17 cellular contexts compared by ENCODE assay signal in the genomic region with DNA sequence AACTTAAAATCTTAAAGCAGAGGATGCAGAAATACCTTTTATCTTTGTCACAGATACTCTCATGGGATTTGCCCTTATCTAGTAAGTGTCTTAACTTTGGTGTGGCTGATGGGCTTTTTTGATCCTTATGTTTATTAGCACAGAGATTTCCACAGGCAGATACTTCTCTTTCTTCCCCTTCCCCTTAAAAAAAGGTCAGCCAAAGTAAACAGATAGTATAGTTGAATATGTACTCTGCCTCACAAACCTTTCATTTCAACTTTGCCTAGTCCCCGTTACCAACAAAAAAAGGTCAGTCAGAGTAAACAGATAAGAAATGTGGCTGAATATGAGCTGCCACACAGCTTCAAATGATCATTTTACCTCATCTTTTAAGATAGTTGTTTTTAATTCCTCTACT. TPM values are rescaled to one million over a fixed set of nuclear protein-coding genes. Genes with fewer than 3 reads are reported as not detected.
A peak's percentile ranks its signal among the peaks of the same experiment; 100 is the strongest.
DNase-seq lines count a peak whose midpoint lies in the region; ATAC-seq, FAIRE-seq and TF ChIP-seq lines count a peak whose summit lies in the region.
"Had no signal": no experiment of that assay in that cellular context is flagged by ENCODE, and none has a peak within 500 bp of the region (broad histone marks: within the 10 kb centered on the region; RNA-seq: fewer than 3 reads in every experiment).

No MANE protein-coding gene starts in this region.

- no peak overlapping the region for H3K4me3 ChIP-seq in HepG2 (replicated peaks in 1 of 3; ENCODE audit: insufficient read depth in 1 of 3, low read depth in 2 of 3, low read length in 3 of 3)
- H3K4me3 ChIP-seq in right lobe of liver, result no peak overlapping the region
- H3K4me3 ChIP-seq in K562, result no peak overlapping the region
- no peak overlapping the region for H3K4me3 ChIP-seq in right cardiac atrium (ENCODE audit: low read length)

- ATAC-seq in HepG2, result peak; percentile 79
- ATAC-seq in right lobe of liver, result no peak
- ATAC-seq in K562, result no peak
- ATAC-seq in stimulated activated naive B cell treated with anti-CD40 and anti-IgM and Interleukin-4, amounts not matched to agents 10 μg/mL and 1 μg/mL and 100 μg/mL, for 72 hours (replicated peaks), result no peak
- ATAC-seq in right cardiac atrium, result no peak
- ATAC-seq in stimulated activated effector memory CD8-positive, alpha-beta T cell treated with anti-CD3 and anti-CD28 coated beads, Interleukin-12 subunit alpha, Interleukin-12 subunit beta, amount 100 ng/mL, for 72 hours, result no peak

- H2AFZ ChIP-seq in HepG2 (ENCODE audit: low read length) (no peak overlapping the region), K562 (ENCODE audit: low read depth, low read length) (no peak overlapping the region)

- H3K9me3 ChIP-seq in HepG2 (ENCODE audit: low read length) (no peaks in the 10 kb centered on the region), right lobe of liver (no peaks in the 10 kb centered on the region), K562 (replicated peaks; ENCODE audit: control insufficient read depth, insufficient read depth, low read depth, low read length) (no peaks in the 10 kb centered on the region), right cardiac atrium (ENCODE audit: control insufficient read depth, low read length) (no peaks in the 10 kb centered on the region)

- H3K9me3 Mint-ChIP-seq in stimulated activated naive B cell treated with anti-CD40 and anti-IgM and Interleukin-4, amounts not matched to agents 10 μg/mL and 1 μg/mL and 100 μg/mL, for 72 hours, result no peaks in the 10 kb centered on the region
- H3K9me3 Mint-ChIP-seq in stimulated activated effector memory CD8-positive, alpha-beta T cell treated with anti-CD3 and anti-CD28 coated beads, Interleukin-12 subunit alpha, Interleukin-12 subunit beta, amount 100 ng/mL, for 72 hours, result no peaks in the 10 kb centered on the region
- H3K9me3 Mint-ChIP-seq: CD4-positive, CD25-positive, alpha-beta regulatory T cell had no signal

- no peak overlapping the region for H3K9ac ChIP-seq in HepG2 (ENCODE audit: insufficient read depth, low read depth, low read length)
- H3K9ac ChIP-seq in K562 (ENCODE audit: insufficient read depth in 1 of 2, low read depth in 2 of 2, low read length in 2 of 2), result no peak overlapping the region

- TF ChIP-seq CTCF in HepG2 (CRISPR knock-in tag; IDR thresholded peaks at IDR 0.05) (no peak), right lobe of liver (IDR thresholded peaks at IDR 0.05) (no peak), K562 (IDR thresholded peaks at IDR 0.05 in 2 of 3, conservative IDR thresholded peaks at IDR 0.05 in 1 of 3; ENCODE audit: insufficient read depth in 2 of 3, low read depth in 1 of 3, low read length in 3 of 3) (no peak)

- TF ChIP-seq EP300 in HepG2 (IDR thresholded peaks at IDR 0.05; ENCODE audit: low read depth in 2 of 2, low read length in 2 of 2) (peak in 1 of 2 experiments; percentile 64; a peak in 2 of 4 replicates), HepG2 (CRISPR knock-in tag; IDR thresholded peaks at IDR 0.05; ENCODE audit: borderline replicate concordance) (no peak), K562 (IDR thresholded peaks at IDR 0.05; ENCODE audit: low read length) (no peak)

- H3K79me2 ChIP-seq in HepG2 (ENCODE audit: insufficient read depth, low read length), result no peaks in the 10 kb centered on the region
- no peaks in the 10 kb centered on the region for H3K79me2 ChIP-seq in K562 (ENCODE audit: control insufficient read depth, insufficient read depth, low read length)

- FAIRE-seq in HepG2 (lab: Jason Lieb, UNC) (peak; percentile 66), K562 (lab: Jason Lieb, UNC) (no peak)
- FAIRE-seq: G401.6, GM19239 had no signal

- WGBS in HepG2 (ENCODE audit: low lambda C conversion rate), result 0% methylated on average over 1 of the region's 1 CpG
- 55% methylated on average over 1 of the region's 1 CpG for WGBS in right lobe of liver (ENCODE audit: insufficient coverage, low coverage, low lambda C conversion rate, missing lambda C conversion rate)
- WGBS in K562 (ENCODE audit: insufficient coverage, low coverage, missing lambda C conversion rate), result 0% methylated on average over 1 of the region's 1 CpG
- 33% methylated on average over 1 of the region's 1 CpG for WGBS in right cardiac atrium

- H4K20me1 ChIP-seq in HepG2 (ENCODE audit: insufficient read depth, low read length) (peaks cover 3% of the 10 kb centered on the region; the same call in 1 of the 2 replicates), K562 (replicated peaks; ENCODE audit: control insufficient read depth, insufficient read depth, low read length) (no peaks in the 10 kb centered on the region)

- no peak overlapping the region for H3K4me2 ChIP-seq in HepG2 (ENCODE audit: low read depth, low read length)
- no peak overlapping the region for H3K4me2 ChIP-seq in K562 (ENCODE audit: insufficient read depth, low read length)

- H3K27me3 Mint-ChIP-seq in stimulated activated naive B cell treated with anti-CD40 and anti-IgM and Interleukin-4, amounts not matched to agents 10 μg/mL and 1 μg/mL and 100 μg/mL, for 72 hours, result no peaks in the 10 kb centered on the region
- H3K27me3 Mint-ChIP-seq: CD4-positive, CD25-positive, alpha-beta regulatory T cell had no signal

- CTCF ChIA-PET in HepG2 (lab: Yijun Ruan, JAX; ENCODE audit: low intra/inter-chr PET ratio, low total read pairs) (no interaction called here), K562 (lab: Yijun Ruan, JAX; ENCODE audit: low intra/inter-chr PET ratio) (no interaction called here)

- DNase-seq in HepG2 (ENCODE audit: low spot score), result peak; percentile 87
- no peak for DNase-seq in right lobe of liver
- DNase-seq in NCI-H748 (lab: John Stamatoyannopoulos, UW; ENCODE audit: unreplicated experiment), result peak; percentile 70
- no peak for DNase-seq in K562 (ENCODE audit: extremely low read depth in 1 of 4, low spot score in 3 of 4)
- no peak for DNase-seq in stimulated activated naive B cell treated with anti-CD40 and anti-IgM and Interleukin-4, amounts not matched to agents 10 μg/mL and 1 μg/mL and 100 μg/mL, for 72 hours
- no peak for DNase-seq in right cardiac atrium
- no peak for DNase-seq in stimulated activated effector memory CD8-positive, alpha-beta T cell treated with anti-CD3 and anti-CD28 coated beads, Interleukin-12 subunit alpha, Interleukin-12 subunit beta, amount 100 ng/mL, for 72 hours (ENCODE audit: low spot score in 2 of 2)
- DNase-seq: ACHN; CD4-positive, CD25-positive, alpha-beta regulatory T cell; DMS79; HCEC 1CT; NCI-H1048; NCI-H187; NCI-H510A treated with DMSO at 0.1 percent for 48 hours had no signal

- intact Hi-C loops in HepG2 (cut with micrococcal nuclease; ENCODE audit: unreplicated experiment) (no loop called here), right lobe of liver (cut with DNase I) (no loop called here), K562 (cut with micrococcal nuclease) (no loop called here), right cardiac atrium (cut with DNase I) (no loop called here)

- H3K4me1 Mint-ChIP-seq in stimulated activated naive B cell treated with anti-CD40 and anti-IgM and Interleukin-4, amounts not matched to agents 10 μg/mL and 1 μg/mL and 100 μg/mL, for 72 hours, result peaks cover 10 to 34% of the 10 kb centered on the region in 2 donors
- no peaks in the 10 kb centered on the region for H3K4me1 Mint-ChIP-seq in stimulated activated effector memory CD8-positive, alpha-beta T cell treated with anti-CD3 and anti-CD28 coated beads, Interleukin-12 subunit alpha, Interleukin-12 subunit beta, amount 100 ng/mL, for 72 hours

- H3K4me3 Mint-ChIP-seq in stimulated activated naive B cell treated with anti-CD40 and anti-IgM and Interleukin-4, amounts not matched to agents 10 μg/mL and 1 μg/mL and 100 μg/mL, for 72 hours, result no peak overlapping the region
- no peak overlapping the region for H3K4me3 Mint-ChIP-seq in stimulated activated effector memory CD8-positive, alpha-beta T cell treated with anti-CD3 and anti-CD28 coated beads, Interleukin-12 subunit alpha, Interleukin-12 subunit beta, amount 100 ng/mL, for 72 hours
- H3K4me3 Mint-ChIP-seq: CD4-positive, CD25-positive, alpha-beta regulatory T cell had no signal

- peaks cover 3 to 10% of the 10 kb centered on the region in 2 donors for H3K36me3 Mint-ChIP-seq in stimulated activated naive B cell treated with anti-CD40 and anti-IgM and Interleukin-4, amounts not matched to agents 10 μg/mL and 1 μg/mL and 100 μg/mL, for 72 hours
- no peaks in the 10 kb centered on the region for H3K36me3 Mint-ChIP-seq in stimulated activated effector memory CD8-positive, alpha-beta T cell treated with anti-CD3 and anti-CD28 coated beads, Interleukin-12 subunit alpha, Interleukin-12 subunit beta, amount 100 ng/mL, for 72 hours

- H3K27ac Mint-ChIP-seq in stimulated activated naive B cell treated with anti-CD40 and anti-IgM and Interleukin-4, amounts not matched to agents 10 μg/mL and 1 μg/mL and 100 μg/mL, for 72 hours, result no peak overlapping the region
- no peak overlapping the region for H3K27ac Mint-ChIP-seq in stimulated activated effector memory CD8-positive, alpha-beta T cell treated with anti-CD3 and anti-CD28 coated beads, Interleukin-12 subunit alpha, Interleukin-12 subunit beta, amount 100 ng/mL, for 72 hours
- H3K27ac Mint-ChIP-seq: CD4-positive, CD25-positive, alpha-beta regulatory T cell had no signal

- POLR2A ChIA-PET in HepG2 (lab: Yijun Ruan, JAX), result no interaction called here
- POLR2A ChIA-PET in K562 (lab: Yijun Ruan, JAX), result interaction anchor here (1.1 kb wide), 1 partner anchor 23 kb away, joined by 3 read pairs; no protein-coding TSS in a partner anchor

- H3K27ac ChIP-seq in HepG2 (ENCODE audit: extremely low read length, insufficient read depth, low read length) (no peak overlapping the region), right lobe of liver (no peak overlapping the region), K562 (ENCODE audit: extremely low read depth, low read depth, low read length) (no peak overlapping the region), right cardiac atrium (ENCODE audit: low read length) (no peak overlapping the region)

- in situ Hi-C loops in HepG2 (cut with HindIII; ENCODE audit: extremely low pct_ligation_motif_present, low pct_unique_long_range_greater_than_20kb) (no loop called here), K562 (cut with MboI) (no loop called here)

- H3K27me3 ChIP-seq in HepG2 (ENCODE audit: control insufficient read depth in 1 of 2, insufficient read depth in 2 of 2, low read length in 2 of 2), result peaks cover 1 to 48% of the 10 kb centered on the region in 2 experiments
- H3K27me3 ChIP-seq in right lobe of liver, result no peaks in the 10 kb centered on the region
- no peaks in the 10 kb centered on the region for H3K27me3 ChIP-seq in K562 (ENCODE audit: control insufficient read depth in 2 of 2, insufficient read depth in 2 of 2, low read length in 2 of 2)
- H3K27me3 ChIP-seq in right cardiac atrium (ENCODE audit: control insufficient read depth, insufficient read depth), result no peaks in the 10 kb centered on the region

- no peaks in the 10 kb centered on the region for H3K9me1 ChIP-seq in K562 (ENCODE audit: control insufficient read depth, insufficient read depth, low read length)

- TF ChIP-seq POLR2A in HepG2 (IDR thresholded peaks at IDR 0.05; ENCODE audit: insufficient read depth in 1 of 2, low read depth in 2 of 2, low read length in 2 of 2) (no peak), right lobe of liver (IDR thresholded peaks at IDR 0.05) (no peak), K562 (conservative IDR thresholded peaks at IDR 0.05) (no peak)

- TF ChIP-seq RAD21 in HepG2 (CRISPR knock-in tag; IDR thresholded peaks at IDR 0.05) (no peak), K562 (CRISPR knock-in tag; conservative IDR thresholded peaks at IDR 0.05 in 1 of 2, IDR thresholded peaks at IDR 0.05 in 1 of 2) (no peak)

- BruUV-seq in HepG2 (replicated peaks; lab: Mats Ljungman, UMichigan) (no TSS peak), K562 (replicated peaks; lab: Mats Ljungman, UMichigan) (no TSS peak)

- H3K36me3 ChIP-seq in HepG2 (replicated peaks in 1 of 2; ENCODE audit: control insufficient read depth in 1 of 2, insufficient read depth in 2 of 2, low read length in 2 of 2), result no peaks in the 10 kb centered on the region
- H3K36me3 ChIP-seq in right lobe of liver, result no peaks in the 10 kb centered on the region
- no peaks in the 10 kb centered on the region for H3K36me3 ChIP-seq in K562 (ENCODE audit: control insufficient read depth, insufficient read depth, low read length)

- H3K4me1 ChIP-seq in HepG2 (ENCODE audit: insufficient read depth, low read length) (0 out of 2 replicates have a peak, but pooled peaks cover 6% of the 10 kb centered on the region), right lobe of liver (no peaks in the 10 kb centered on the region), K562 (replicated peaks in 1 of 2; ENCODE audit: control insufficient read depth in 2 of 2, insufficient read depth in 2 of 2, low read length in 2 of 2) (peaks cover 0 to 8% of the 10 kb centered on the region in 2 experiments; a peak in 2 of 5 replicates), right cardiac atrium (ENCODE audit: control insufficient read depth, insufficient read depth, low read length) (no peaks in the 10 kb centered on the region)

RNA-seq across cellular contexts. Expression of a gene that starts 34.2 kb away (rescaled TPM):
- not detected in 2 replicates for total RNA-seq in HepG2 (2016; rRNA removed; fragmentation: Illumina TruSeq; extraction: Trizol)
- not detected in 2 replicates for total RNA-seq in HepG2 (2016; cell fraction: cytosol; rRNA removed; fragmentation: Illumina TruSeq; extraction: Trizol; ENCODE audit: low read depth)
- total RNA-seq in HepG2 (2016; cell fraction: insoluble cytoplasmic fraction; rRNA removed; fragmentation: Illumina TruSeq; extraction: Trizol), result not detected in 2 replicates
- not detected in 2 replicates for total RNA-seq in HepG2 (2016; cell fraction: membrane; rRNA removed; fragmentation: Illumina TruSeq; extraction: Trizol)
- total RNA-seq in HepG2 (2016; cell fraction: nucleus; rRNA removed; fragmentation: Illumina TruSeq; extraction: Trizol), result not detected in 2 replicates
- not detected in 2 replicates for polyA plus RNA-seq in HepG2 (2011; rRNA removed)
- not detected in 2 replicates for polyA plus RNA-seq in HepG2 (2011; cell fraction: cytosol; rRNA removed)
- polyA plus RNA-seq in HepG2 (2011; cell fraction: nucleus; rRNA removed), result not detected in 2 replicates
- not detected in 2 replicates for polyA plus RNA-seq in HepG2 (2012)
- polyA plus RNA-seq in HepG2 (2016; cell fraction: cytosol; fragmentation: Illumina TruSeq; extraction: Trizol; ENCODE audit: low read depth), result not detected in 2 replicates
- polyA plus RNA-seq in HepG2 (2016; cell fraction: insoluble cytoplasmic fraction; fragmentation: Illumina TruSeq; extraction: Trizol; ENCODE audit: low read depth), result not detected in 2 replicates
- polyA plus RNA-seq in HepG2 (2016; cell fraction: membrane; fragmentation: Illumina TruSeq; extraction: Trizol; ENCODE audit: low read depth), result not detected in 2 replicates
- not detected in 2 replicates for polyA plus RNA-seq in HepG2 (2016; cell fraction: nucleus; fragmentation: Illumina TruSeq; extraction: Trizol; ENCODE audit: insufficient read depth, low read depth)
- polyA minus RNA-seq in HepG2 (2011; rRNA and poly(A)+ RNA removed; ENCODE audit: low replicate concordance), result not detected in 2 replicates
- polyA minus RNA-seq in HepG2 (2011; cell fraction: cytosol; rRNA and poly(A)+ RNA removed), result not detected in 2 replicates
- not detected in 2 replicates for polyA minus RNA-seq in HepG2 (2011; cell fraction: nucleus; rRNA and poly(A)+ RNA removed)
- not detected for total RNA-seq in right lobe of liver
- total RNA-seq in K562 (2011; cell fraction: chromatin; rRNA removed; ENCODE audit: low replicate concordance), result not detected in 2 replicates
- not detected in 2 replicates for total RNA-seq in K562 (2011; cell fraction: nucleolus; rRNA removed)
- total RNA-seq in K562 (2011; cell fraction: nucleoplasm; rRNA removed), result not detected in 2 replicates
- total RNA-seq in K562 (2014; rRNA removed), result not detected in 2 replicates
- total RNA-seq in K562 (2014; rRNA removed; fragmentation: Illumina TruSeq; extraction: Trizol), result not detected in 2 replicates
- total RNA-seq in K562 (2015; rRNA removed; fragmentation: Illumina TruSeq; extraction: Trizol), result not detected in 2 replicates
- total RNA-seq in K562 (2021), result not detected in 2 replicates
- not detected in 2 replicates for polyA plus RNA-seq in K562 (2011; rRNA removed)
- not detected in 2 replicates for polyA plus RNA-seq in K562 (2011; cell fraction: cytosol; rRNA removed)
- polyA plus RNA-seq in K562 (2011; cell fraction: nucleus; rRNA removed), result not detected in 2 replicates
- polyA plus RNA-seq in K562 (2012), result 0.06 TPM in 1 of 2 replicates, not detected in the other
- polyA plus RNA-seq in K562 (2014; fragmentation: Illumina TruSeq; extraction: Trizol), result not detected in 2 replicates
- polyA plus RNA-seq in K562 (2014; fragmentation: Nextera tagmentation; extraction: Ambion mirVana), result not detected
- not detected in 2 replicates for polyA plus RNA-seq in K562 (2014; rRNA removed)
- not detected in 2 replicates for polyA minus RNA-seq in K562 (2011; rRNA and poly(A)+ RNA removed)
- polyA minus RNA-seq in K562 (2011; cell fraction: cytosol; rRNA and poly(A)+ RNA removed), result not detected in 2 replicates
- not detected in 2 replicates for polyA minus RNA-seq in K562 (2011; cell fraction: nucleus; rRNA and poly(A)+ RNA removed)
- not detected for total RNA-seq in right cardiac atrium
- polyA plus RNA-seq in right cardiac atrium, result 0.05 TPM
- total RNA-seq: M059J had no signal
- polyA plus RNA-seq: CD4-positive, CD25-positive, alpha-beta regulatory T cell had no signal

Comparison
In these comparisons a context has a peak if more than half of its experiments do, and no peak if none do; other contexts are left out.
1. DNase-seq: peak in HepG2 (single experiment) and NCI-H748 (single experiment); none in right lobe of liver (0 of 3), K562 (0 of 4), stimulated activated naive B cell treated with anti-CD40 and anti-IgM and Interleukin-4, amounts not matched to agents 10 μg/mL and 1 μg/mL and 100 μg/mL, for 72 hours (single experiment), right cardiac atrium (0 of 3) and stimulated activated effector memory CD8-positive, alpha-beta T cell treated with anti-CD3 and anti-CD28 coated beads, Interleukin-12 subunit alpha, Interleukin-12 subunit beta, amount 100 ng/mL, for 72 hours (0 of 2).